Comparison of ENCODE assay signal across 9 cellular contexts in genomic region chr10:101297901-101298451, GRCh38. TPM values are rescaled to one million over a fixed set of nuclear protein-coding genes. Genes with fewer than 3 reads are reported as not detected.
DNase-seq lines count a peak whose midpoint lies in the region; ATAC-seq and TF ChIP-seq lines count a peak whose summit lies in the region.
"Had no signal": no experiment of that assay in that cellular context is flagged by ENCODE, and none has a peak within 500 bp of the region (broad histone marks: within the 10 kb centered on the region; RNA-seq: fewer than 3 reads in every experiment).

No MANE protein-coding gene starts in this region.

- no peaks in the 10 kb centered on the region for H3K36me3 ChIP-seq in spleen

- no peaks in the 10 kb centered on the region for H3K9me3 Mint-ChIP-seq in activated naive CD8-positive, alpha-beta T cell treated with anti-CD3 and anti-CD28 coated beads for 36 hours

- 6% methylated on average over 9 of the region's 9 CpGs for WGBS in right cardiac atrium
- 2 to 8% (median 6%) methylated on average over 9 of the region's 9 CpGs for WGBS in spleen, 5 donors

- H3K27me3 Mint-ChIP-seq in activated naive CD8-positive, alpha-beta T cell treated with anti-CD3 and anti-CD28 coated beads for 36 hours, result peaks cover 66% of the 10 kb centered on the region

- H3K27ac ChIP-seq in right cardiac atrium (ENCODE audit: low read length) (no peak overlapping the region), spleen (no peak overlapping the region)
- H3K27ac ChIP-seq: SK-N-MC had no signal

- TF ChIP-seq POLR2A in spleen (IDR thresholded peaks at IDR 0.05), result no peak

- peak; percentile 54 for ATAC-seq in HG03159 (IDR thresholded peaks at IDR 0.05; ENCODE audit: unreplicated experiment)
- ATAC-seq in right cardiac atrium, result peak; percentile 28 to 68
- ATAC-seq in GM18907 (IDR thresholded peaks at IDR 0.05; ENCODE audit: unreplicated experiment), result no peak
- no peak for ATAC-seq in HG02852 (IDR thresholded peaks at IDR 0.05; ENCODE audit: unreplicated experiment)

- no peak overlapping the region for H3K27ac Mint-ChIP-seq in activated naive CD8-positive, alpha-beta T cell treated with anti-CD3 and anti-CD28 coated beads for 36 hours

- H3K4me1 ChIP-seq in right cardiac atrium (ENCODE audit: control insufficient read depth, insufficient read depth, low read length), result no peaks in the 10 kb centered on the region
- H3K4me1 ChIP-seq in spleen, result peaks cover 0 to 6% (median under 1%) of the 10 kb centered on the region in 6 donors

- DNase-seq in COLO668 (lab: John Stamatoyannopoulos, UW; ENCODE audit: unreplicated experiment), result peak; percentile 16
- DNase-seq in SKM-1 (lab: John Stamatoyannopoulos, UW; ENCODE audit: unreplicated experiment), result peak; percentile 52
- DNase-seq in activated naive CD8-positive, alpha-beta T cell treated with anti-CD3 and anti-CD28 coated beads for 36 hours, result peak; percentile 75
- peak; percentile 57 to 82 (median 78) for DNase-seq in right cardiac atrium
- peak; percentile 85 for DNase-seq in spleen

- H3K4me3 Mint-ChIP-seq in activated naive CD8-positive, alpha-beta T cell treated with anti-CD3 and anti-CD28 coated beads for 36 hours, result no peak overlapping the region

- no peaks in the 10 kb centered on the region for H3K36me3 Mint-ChIP-seq in activated naive CD8-positive, alpha-beta T cell treated with anti-CD3 and anti-CD28 coated beads for 36 hours

- H3K4me3 ChIP-seq in right cardiac atrium (ENCODE audit: low read length) (no peak overlapping the region), spleen (no peak overlapping the region)
- H3K4me3 ChIP-seq: SK-N-MC had no signal

- TF ChIP-seq CTCF in spleen (IDR thresholded peaks at IDR 0.05 in 8 of 11, conservative IDR thresholded peaks at IDR 0.05 in 3 of 11), result peak; percentile 42 to 89 (median 76)

- no peaks in the 10 kb centered on the region for H3K4me1 Mint-ChIP-seq in activated naive CD8-positive, alpha-beta T cell treated with anti-CD3 and anti-CD28 coated beads for 36 hours

- H3K9me3 ChIP-seq in right cardiac atrium (ENCODE audit: control insufficient read depth, low read length) (no peaks in the 10 kb centered on the region), spleen (no peaks in the 10 kb centered on the region)

- no peaks in the 10 kb centered on the region for H3K27me3 ChIP-seq in right cardiac atrium (ENCODE audit: control insufficient read depth, insufficient read depth)
- peaks cover 0 to 90% (median 15%) of the 10 kb centered on the region in 7 donors for H3K27me3 ChIP-seq in spleen (replicated peaks in 1 of 7)

- intact Hi-C loops in right cardiac atrium (cut with DNase I) (loop anchor here in 3 of 4 donors (10.0 kb wide), 2 partner anchors 83 to 167 kb away; no protein-coding TSS in a partner anchor), spleen (cut with DNase I; ENCODE audit: low total_unique reads) (no loop called here)

RNA-seq across cellular contexts. Expression of gene BTRC, which starts 56.0 kb away (rescaled TPM):
- 10 to 100 TPM; 14.0 to 14.3 TPM for total RNA-seq in activated naive CD8-positive, alpha-beta T cell treated with anti-CD3 and anti-CD28 coated beads for 36 hours
- total RNA-seq in right cardiac atrium (10 to 100 TPM; 26.4 to 35.3 (median 32.0) TPM), spleen (10 to 100 TPM; 16.9 to 23.9 (median 21.7) TPM)
- polyA plus RNA-seq in right cardiac atrium (11.5 TPM), spleen (1 to 10 TPM; 2.7 to 5.3 (median 3.0) TPM)

Comparison
In these comparisons a context has a peak if more than half of its experiments do, and no peak if none do; other contexts are left out.
1. DNase-seq: peak in every context shown above with its lines; median percentile 85 in spleen; 78 in right cardiac atrium; 75 in activated naive CD8-positive, alpha-beta T cell treated with anti-CD3 and anti-CD28 coated beads for 36 hours; 52 in SKM-1; 16 in COLO668.
2. ATAC-seq: peak in HG03159 (single experiment) and right cardiac atrium (2 of 2); none in GM18907 (single experiment) and HG02852 (single experiment).